1 cellular context compared by ENCODE assay signal in genomic region chr9:129108083-129108804, GRCh38.
TF ChIP-seq lines count a peak whose summit lies in the region.

No MANE protein-coding gene starts in this region.

TF ChIP-seq in HCT116, 20 proteins besides CTCF, POLR2A, EP300 and RAD21 (continued from another document):
- TF ChIP-seq EZH2phosphoT487 (IDR thresholded peaks at IDR 0.05; ENCODE audit: borderline replicate concordance) (no peak), YY1 (IDR thresholded peaks at IDR 0.05; ENCODE audit: extremely low read depth, insufficient replicate concordance, low read depth, low read length) (no peak), FOSL1 (IDR thresholded peaks at IDR 0.05; ENCODE audit: low read depth) (no peak), ZFX (IDR thresholded peaks at IDR 0.05) (no peak), TCF7L2 (IDR thresholded peaks at IDR 0.05; ENCODE audit: borderline replicate concordance, extremely low read depth, insufficient read depth, insufficient read length) (no peak), EZH2 (IDR thresholded peaks at IDR 0.05) (no peak)
- TF ChIP-seq, protein P1, sequence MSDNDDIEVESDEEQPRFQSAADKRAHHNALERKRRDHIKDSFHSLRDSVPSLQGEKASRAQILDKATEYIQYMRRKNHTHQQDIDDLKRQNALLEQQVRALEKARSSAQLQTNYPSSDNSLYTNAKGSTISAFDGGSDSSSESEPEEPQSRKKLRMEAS (IDR thresholded peaks at IDR 0.05): no peak
- TF ChIP-seq, protein P2, sequence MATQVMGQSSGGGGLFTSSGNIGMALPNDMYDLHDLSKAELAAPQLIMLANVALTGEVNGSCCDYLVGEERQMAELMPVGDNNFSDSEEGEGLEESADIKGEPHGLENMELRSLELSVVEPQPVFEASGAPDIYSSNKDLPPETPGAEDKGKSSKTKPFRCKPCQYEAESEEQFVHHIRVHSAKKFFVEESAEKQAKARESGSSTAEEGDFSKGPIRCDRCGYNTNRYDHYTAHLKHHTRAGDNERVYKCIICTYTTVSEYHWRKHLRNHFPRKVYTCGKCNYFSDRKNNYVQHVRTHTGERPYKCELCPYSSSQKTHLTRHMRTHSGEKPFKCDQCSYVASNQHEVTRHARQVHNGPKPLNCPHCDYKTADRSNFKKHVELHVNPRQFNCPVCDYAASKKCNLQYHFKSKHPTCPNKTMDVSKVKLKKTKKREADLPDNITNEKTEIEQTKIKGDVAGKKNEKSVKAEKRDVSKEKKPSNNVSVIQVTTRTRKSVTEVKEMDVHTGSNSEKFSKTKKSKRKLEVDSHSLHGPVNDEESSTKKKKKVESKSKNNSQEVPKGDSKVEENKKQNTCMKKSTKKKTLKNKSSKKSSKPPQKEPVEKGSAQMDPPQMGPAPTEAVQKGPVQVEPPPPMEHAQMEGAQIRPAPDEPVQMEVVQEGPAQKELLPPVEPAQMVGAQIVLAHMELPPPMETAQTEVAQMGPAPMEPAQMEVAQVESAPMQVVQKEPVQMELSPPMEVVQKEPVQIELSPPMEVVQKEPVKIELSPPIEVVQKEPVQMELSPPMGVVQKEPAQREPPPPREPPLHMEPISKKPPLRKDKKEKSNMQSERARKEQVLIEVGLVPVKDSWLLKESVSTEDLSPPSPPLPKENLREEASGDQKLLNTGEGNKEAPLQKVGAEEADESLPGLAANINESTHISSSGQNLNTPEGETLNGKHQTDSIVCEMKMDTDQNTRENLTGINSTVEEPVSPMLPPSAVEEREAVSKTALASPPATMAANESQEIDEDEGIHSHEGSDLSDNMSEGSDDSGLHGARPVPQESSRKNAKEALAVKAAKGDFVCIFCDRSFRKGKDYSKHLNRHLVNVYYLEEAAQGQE (IDR thresholded peaks at IDR 0.05; ENCODE audit: low read depth): no peak
